Comparison of ENCODE assay signal across 1 cellular context in genomic region chr18:36879796-36880195, GRCh38.
TF ChIP-seq lines count a peak whose summit lies in the region.

No MANE protein-coding gene starts in this region.

TF ChIP-seq in K562, 482 proteins besides CTCF, POLR2A, EP300 and RAD21:
- TF ChIP-seq C11orf30 (IDR thresholded peaks at IDR 0.05; ENCODE audit: low read depth) (0 out of 2 replicates have a peak, but pooled peaks have one; percentile 6), PRDM10 (IDR thresholded peaks at IDR 0.05; ENCODE audit: partially characterized antibody) (peak; percentile 40)
